ENCODE assay signal across 8 cellular contexts in the genomic region with DNA sequence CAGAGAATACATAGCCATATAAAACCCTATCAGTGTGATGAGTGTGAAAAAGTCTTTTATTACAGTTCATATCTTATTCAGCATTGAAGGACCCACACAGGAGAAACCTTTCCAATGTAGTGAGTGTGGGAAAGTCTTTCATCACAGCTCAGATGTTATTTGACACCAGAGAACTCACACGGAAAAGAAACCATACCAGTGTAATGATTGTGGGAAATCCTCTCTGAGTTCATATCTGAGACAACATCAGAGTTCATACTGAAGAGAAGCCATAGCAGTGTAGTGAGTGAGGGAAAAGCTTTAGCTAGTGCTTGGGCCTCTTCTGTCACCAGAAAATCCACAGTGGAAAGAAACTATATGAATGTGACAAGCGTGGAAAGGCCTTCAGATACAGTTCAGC.
"Had no signal": no experiment of that assay in that cellular context is flagged by ENCODE, and none has a peak within 500 bp of the region (broad histone marks: within the 10 kb centered on the region; RNA-seq: fewer than 3 reads in every experiment).

No MANE protein-coding gene starts in this region.

- ATAC-seq: HepG2 had no signal

- H3K4me3 Mint-ChIP-seq: IgD-negative memory B cell had no signal

- H3K27ac Mint-ChIP-seq: IgD-negative memory B cell had no signal

- DNase-seq: IMR-90, KBM-7, KG1 had no signal

- FAIRE-seq: HepG2, HTR-8/SVneo had no signal

- H3K9ac ChIP-seq: KMS-11 had no signal

- H3K27me3 Mint-ChIP-seq: IgD-negative memory B cell had no signal

- H3K4me2 ChIP-seq: KMS-11 had no signal

- H3K9me3 Mint-ChIP-seq: IgD-negative memory B cell had no signal

- H3K4me1 Mint-ChIP-seq: IgD-negative memory B cell had no signal

- H3K27ac ChIP-seq: HL-60, KMS-11 had no signal
